In the genomic region with DNA sequence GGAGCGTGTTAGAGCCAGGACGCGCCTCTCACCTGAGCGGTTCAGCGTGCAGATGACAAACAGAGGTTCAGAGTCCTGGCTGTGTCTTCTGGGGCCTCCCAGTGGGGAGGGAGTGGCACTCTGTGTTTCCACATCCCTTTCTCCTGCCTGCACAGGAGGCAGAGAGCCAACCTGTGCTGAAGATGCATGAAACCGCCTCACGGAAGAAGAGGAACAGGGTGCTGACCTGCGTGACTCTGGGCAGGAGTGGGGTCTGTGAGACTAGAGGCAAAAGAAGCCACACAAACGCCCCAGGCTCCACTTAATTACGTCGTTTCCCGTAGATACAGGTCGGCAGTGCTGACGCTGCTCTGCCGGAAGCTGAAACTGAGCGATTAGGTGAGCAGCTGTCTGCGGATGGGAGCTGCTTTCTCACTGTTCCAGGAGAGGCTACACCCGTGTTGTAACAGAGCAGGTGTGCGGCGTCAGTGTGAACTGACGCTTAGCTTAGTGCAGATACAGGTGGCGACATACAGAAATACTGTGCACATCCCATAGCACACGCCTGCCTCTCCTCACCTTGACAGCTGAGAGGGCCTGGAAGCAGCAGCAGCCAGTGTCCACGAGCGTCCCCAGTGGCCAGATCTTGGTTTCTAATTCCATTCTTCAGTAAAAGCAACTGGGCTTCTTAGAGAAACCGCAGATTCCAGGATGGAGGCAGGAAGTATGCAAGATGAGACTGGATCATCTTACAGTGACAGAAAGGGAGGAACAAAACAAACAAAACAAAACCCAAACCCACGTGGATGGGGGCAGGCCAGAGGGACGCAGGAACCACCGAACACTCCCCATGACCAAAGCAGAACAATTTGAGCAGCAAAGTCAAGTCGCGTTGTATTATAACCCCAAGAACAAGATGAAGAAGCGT, we compare ENCODE assay signal across 8 cellular contexts. TPM values are rescaled to one million over a fixed set of nuclear protein-coding genes. Genes with fewer than 3 reads are reported as not detected.
DNase-seq lines count a peak whose midpoint lies in the region; ATAC-seq and TF ChIP-seq lines count a peak whose summit lies in the region.

No MANE protein-coding gene starts in this region.

- H3K4me3 Mint-ChIP-seq in Caco-2 (ENCODE audit: unreplicated experiment): peak overlapping the region; percentile 78
- H3K4me3 Mint-ChIP-seq in effector memory CD8-positive, alpha-beta T cell: no peak overlapping the region

- H3K27me3 Mint-ChIP-seq in Caco-2 (ENCODE audit: insufficient read depth, unreplicated experiment): no peaks in the 10 kb centered on the region
- peaks cover 54 to 90% of the 10 kb centered on the region in 2 donors for H3K27me3 Mint-ChIP-seq in effector memory CD8-positive, alpha-beta T cell

- no peaks in the 10 kb centered on the region for H3K36me3 Mint-ChIP-seq in Caco-2 (ENCODE audit: insufficient read depth, unreplicated experiment)
- no peaks in the 10 kb centered on the region for H3K36me3 Mint-ChIP-seq in effector memory CD8-positive, alpha-beta T cell (ENCODE audit: insufficient read depth)

- no peaks in the 10 kb centered on the region for H3K9me3 ChIP-seq in Caco-2

- no TSS peak for BruUV-seq in Caco-2 (replicated peaks; lab: Mats Ljungman, UMichigan)

- peak overlapping the region; percentile 4 for H3K27ac Mint-ChIP-seq in Caco-2 (ENCODE audit: unreplicated experiment)
- no peak overlapping the region for H3K27ac Mint-ChIP-seq in effector memory CD8-positive, alpha-beta T cell

- peak overlapping the region; percentile 32 for H3K4me3 ChIP-seq in Caco-2 (ENCODE audit: low read depth, low read length)

- CTCF ChIA-PET in Caco-2 (lab: Charles Lee): interaction anchor here (0.6 to 2.2 kb wide), 13 partner anchors 9 to 209 kb away, joined by 3 to 20 read pairs (median 5); no protein-coding TSS in a partner anchor

- no peaks in the 10 kb centered on the region for H3K36me3 ChIP-seq in Caco-2 (ENCODE audit: control insufficient read depth, insufficient read depth, low read length)

- peaks cover 25% of the 10 kb centered on the region for H3K4me1 ChIP-seq in Caco-2

- H3K4me1 Mint-ChIP-seq in Caco-2 (ENCODE audit: low read depth, unreplicated experiment): peaks cover 17% of the 10 kb centered on the region
- peaks cover 0 to 7% of the 10 kb centered on the region in 2 donors for H3K4me1 Mint-ChIP-seq in effector memory CD8-positive, alpha-beta T cell (ENCODE audit: low read depth in 2 of 2)

- TF ChIP-seq CTCF in Caco-2 (IDR thresholded peaks at IDR 0.05; ENCODE audit: insufficient read depth in 1 of 2, low read depth in 1 of 2, low read length in 1 of 2, severe bottlenecking in 1 of 2, unreplicated experiment in 1 of 2): peak; percentile 75 to 97

- H3K27me3 ChIP-seq in Caco-2 (replicated peaks; ENCODE audit: control insufficient read depth, insufficient read depth, low read length): no peaks in the 10 kb centered on the region

- no peaks in the 10 kb centered on the region for H3K9me3 Mint-ChIP-seq in Caco-2 (ENCODE audit: unreplicated experiment)
- no peaks in the 10 kb centered on the region for H3K9me3 Mint-ChIP-seq in effector memory CD8-positive, alpha-beta T cell

- ATAC-seq in HG03457 (IDR thresholded peaks at IDR 0.05; ENCODE audit: unreplicated experiment) (peak; percentile 83), HG02938 (IDR thresholded peaks at IDR 0.05; ENCODE audit: unreplicated experiment) (no peak)
- peak; percentile 16 for ATAC-seq in effector memory CD8-positive, alpha-beta T cell (replicated peaks)
- ATAC-seq in activated CD4-positive, CD25-positive, alpha-beta regulatory T cell treated with anti-CD3 and anti-CD28 coated beads, Interleukin-2, amount 50 U/mL, for 24 hours: no peak

- peak; percentile 80 to 81 for DNase-seq in Caco-2
- peak; percentile 69 for DNase-seq in NCI-H82 (lab: John Stamatoyannopoulos, UW)
- DNase-seq in effector memory CD8-positive, alpha-beta T cell: no peak
- peak; percentile 96 for DNase-seq in myocyte (ENCODE audit: low read depth)
- DNase-seq in NCI-H446 (lab: John Stamatoyannopoulos, UW): no peak

- intact Hi-C loops in Caco-2 (cut with micrococcal nuclease; ENCODE audit: unreplicated experiment): loop anchor here (1.0 to 2.0 kb wide), 2 partner anchors 24 to 38 kb away; no protein-coding TSS in a partner anchor

- POLR2A ChIA-PET in Caco-2 (lab: Charles Lee): interaction anchor here (0.6 to 1.4 kb wide), 4 partner anchors 8 to 38 kb away, joined by 4 read pairs; no protein-coding TSS in a partner anchor

RNA-seq across cellular contexts. Expression of a gene that starts 37.7 kb away (rescaled TPM):
- total RNA-seq in Caco-2 (2022) (22.1 and 24.4 TPM in 2 replicates), myocyte (31.2 and 34.4 TPM in 2 replicates)
- polyA plus RNA-seq in myocyte (2012): 18.3 TPM

Comparison
In these comparisons a context has a peak if more than half of its experiments do, and no peak if none do; other contexts are left out.
1. DNase-seq: peak in Caco-2 (2 of 2), NCI-H82 (single experiment) and myocyte (single experiment); none in effector memory CD8-positive, alpha-beta T cell (0 of 3) and NCI-H446 (0 of 2).
2. ATAC-seq: peak in HG03457 (single experiment) and effector memory CD8-positive, alpha-beta T cell (single experiment); none in activated CD4-positive, CD25-positive, alpha-beta regulatory T cell treated with anti-CD3 and anti-CD28 coated beads, Interleukin-2, amount 50 U/mL, for 24 hours (0 of 2) and HG02938 (single experiment).